In genomic region chr6:4446982-4447381, GRCh38 we compare ENCODE assay signal across 13 cellular contexts.
DNase-seq lines count a peak whose midpoint lies in the region; ATAC-seq and TF ChIP-seq lines count a peak whose summit lies in the region.
"Had no signal": no experiment of that assay in that cellular context is flagged by ENCODE, and none has a peak within 500 bp of the region (broad histone marks: within the 10 kb centered on the region; RNA-seq: fewer than 3 reads in every experiment).

No MANE protein-coding gene starts in this region.

- H4K20me1 ChIP-seq in MM.1S (ENCODE audit: insufficient read depth, low read length) = no peaks in the 10 kb centered on the region
- H4K20me1 ChIP-seq in hepatocyte (ENCODE audit: insufficient read depth, poor library complexity, severe bottlenecking) = no peaks in the 10 kb centered on the region

- no peak overlapping the region for H3K27ac Mint-ChIP-seq in CD4-positive, alpha-beta T cell
- H3K27ac Mint-ChIP-seq: naive thymus-derived CD4-positive, alpha-beta T cell had no signal

- H3K9me3 ChIP-seq in MM.1S (replicated peaks; ENCODE audit: insufficient read depth, low read length) (no peaks in the 10 kb centered on the region), hepatocyte (ENCODE audit: low read depth) (no peaks in the 10 kb centered on the region), WERI-Rb-1 (ENCODE audit: severe bottlenecking) (peaks cover 4% of the 10 kb centered on the region)
- H3K9me3 ChIP-seq in CD4-positive, alpha-beta T cell (ENCODE audit: control insufficient read depth, low read length) = no peaks in the 10 kb centered on the region

- no peak overlapping the region for H3K9ac ChIP-seq in MM.1S (ENCODE audit: low read length)

- H3K27ac ChIP-seq in MM.1S (ENCODE audit: low read length) = no peak overlapping the region
- H3K27ac ChIP-seq in hepatocyte = no peak overlapping the region
- no peak overlapping the region for H3K27ac ChIP-seq in WERI-Rb-1
- H3K27ac ChIP-seq in CD4-positive, alpha-beta T cell (ENCODE audit: low read depth, low read length) = no peak overlapping the region
- H3K27ac ChIP-seq: ascending aorta, uterus had no signal

- no peak overlapping the region for H3K4me3 ChIP-seq in BJ (ENCODE audit: low read depth, low read length)
- no peak overlapping the region for H3K4me3 ChIP-seq in MM.1S (ENCODE audit: low read length)
- H3K4me3 ChIP-seq in hepatocyte = no peak overlapping the region
- H3K4me3 ChIP-seq in WERI-Rb-1 (ENCODE audit: low read depth, low read length) = no peak overlapping the region
- H3K4me3 ChIP-seq: ascending aorta, uterus had no signal

- H3K4me3 Mint-ChIP-seq in CD4-positive, alpha-beta T cell = no peak overlapping the region
- H3K4me3 Mint-ChIP-seq: naive thymus-derived CD4-positive, alpha-beta T cell had no signal

- H3K36me3 Mint-ChIP-seq in CD4-positive, alpha-beta T cell (ENCODE audit: low read depth) = no peaks in the 10 kb centered on the region

- H3K27me3 Mint-ChIP-seq in CD4-positive, alpha-beta T cell = peaks cover 9% of the 10 kb centered on the region

- H3K79me2 ChIP-seq in MM.1S (ENCODE audit: low read length) (no peaks in the 10 kb centered on the region), hepatocyte (no peaks in the 10 kb centered on the region)

- H3K9me2 ChIP-seq in MM.1S (replicated peaks; ENCODE audit: insufficient read depth, low read length) (no peaks in the 10 kb centered on the region), hepatocyte (replicated peaks; ENCODE audit: insufficient read depth) (no peaks in the 10 kb centered on the region)

- H3K4me1 ChIP-seq in MM.1S (ENCODE audit: low read length) (no peaks in the 10 kb centered on the region), hepatocyte (ENCODE audit: insufficient read depth) (no peaks in the 10 kb centered on the region)
- H3K4me1 ChIP-seq: ascending aorta, uterus had no signal

- H2AFZ ChIP-seq in MM.1S (ENCODE audit: low read length) (no peak overlapping the region), hepatocyte (no peak overlapping the region)

- peaks cover 4% of the 10 kb centered on the region for H3K9me3 Mint-ChIP-seq in CD4-positive, alpha-beta T cell

- DNase-seq in BJ (ENCODE audit: low read depth) (peak; percentile 37), MM.1S (peak; percentile 30), amniotic epithelial cell (ENCODE audit: low read depth) (peak; percentile 92), hepatocyte (ENCODE audit: low spot score) (no peak), WERI-Rb-1 (no peak), kidney glomerular epithelial cell (lab: John Stamatoyannopoulos, UW) (no peak)
- no peak for DNase-seq in CD4-positive, alpha-beta T cell
- DNase-seq: naive thymus-derived CD4-positive, alpha-beta T cell; NCI-H526; T-helper 2 cell; uterus had no signal

- no peaks in the 10 kb centered on the region for H3K4me1 Mint-ChIP-seq in CD4-positive, alpha-beta T cell (ENCODE audit: low read depth)
- H3K4me1 Mint-ChIP-seq: naive thymus-derived CD4-positive, alpha-beta T cell had no signal

- no peaks in the 10 kb centered on the region for H3F3A ChIP-seq in MM.1S (ENCODE audit: insufficient read depth, low read length)

- POLR2A ChIA-PET in BJ (lab: Charles Lee) = interaction anchor here (0.6 kb wide), 1 partner anchor 12 kb away, joined by 3 read pairs; no protein-coding TSS in a partner anchor
- POLR2A ChIA-PET in CD4-positive, alpha-beta T cell (lab: Charles Lee) = no interaction called here

- peak overlapping the region; percentile 34; the same call in 1 of the 2 replicates for H3K4me2 ChIP-seq in MM.1S (ENCODE audit: low read depth, low read length)
- peak overlapping the region; percentile 3 for H3K4me2 ChIP-seq in hepatocyte

- intact Hi-C loops in CD4-positive, alpha-beta T cell (cut with DNase I, micrococcal nuclease) = no loop called here

- H3K36me3 ChIP-seq in BJ (ENCODE audit: control insufficient read depth, insufficient read depth, low read length) = no peaks in the 10 kb centered on the region
- no peaks in the 10 kb centered on the region for H3K36me3 ChIP-seq in MM.1S (replicated peaks; ENCODE audit: insufficient read depth, low read length)
- H3K36me3 ChIP-seq in hepatocyte (replicated peaks; ENCODE audit: insufficient read depth, low read depth) = no peaks in the 10 kb centered on the region
- no peaks in the 10 kb centered on the region for H3K36me3 ChIP-seq in WERI-Rb-1
- H3K36me3 ChIP-seq: ascending aorta, uterus had no signal

- no peak for TF ChIP-seq CTCF in BJ (IDR thresholded peaks at IDR 0.05; ENCODE audit: insufficient read depth, low read depth, low read length)
- no peak for TF ChIP-seq CTCF in MM.1S (IDR thresholded peaks at IDR 0.05; ENCODE audit: low read length)
- TF ChIP-seq CTCF in hepatocyte (IDR thresholded peaks at IDR 0.05; ENCODE audit: poor library complexity) = no peak
- no peak for TF ChIP-seq CTCF in WERI-Rb-1 (IDR thresholded peaks at IDR 0.05; ENCODE audit: low read depth, low read length)
- TF ChIP-seq CTCF in CD4-positive, alpha-beta T cell (IDR thresholded peaks at IDR 0.05) = no peak

- no peak for ATAC-seq in HG03342 (IDR thresholded peaks at IDR 0.05; ENCODE audit: unreplicated experiment)
- ATAC-seq in CD4-positive, alpha-beta T cell (ENCODE audit: poor library complexity) = no peak
- ATAC-seq: naive thymus-derived CD4-positive, alpha-beta T cell had no signal

- WGBS in hepatocyte (ENCODE audit: low lambda C conversion rate, missing lambda C conversion rate) = 67% methylated on average over 8 of the region's 8 CpGs

- CTCF ChIA-PET in BJ (lab: Yijun Ruan, JAX) = interaction anchor here (1.3 kb wide), 1 partner anchor 12 kb away, joined by 5 read pairs; no protein-coding TSS in a partner anchor
- CTCF ChIA-PET in CD4-positive, alpha-beta T cell (lab: Charles Lee) = no interaction called here

- H3K27me3 ChIP-seq in BJ (ENCODE audit: control insufficient read depth, insufficient read depth, low read length) (no peaks in the 10 kb centered on the region), MM.1S (replicated peaks; ENCODE audit: insufficient read depth, low read length) (no peaks in the 10 kb centered on the region), hepatocyte (no peaks in the 10 kb centered on the region), WERI-Rb-1 (ENCODE audit: insufficient read depth, low read depth, severe bottlenecking) (peaks cover 42% of the 10 kb centered on the region)
- H3K27me3 ChIP-seq in CD4-positive, alpha-beta T cell (ENCODE audit: control insufficient read depth, insufficient read depth, low read length) = peaks cover 4% of the 10 kb centered on the region
- H3K27me3 ChIP-seq: ascending aorta, uterus had no signal

Comparison
In these comparisons a context has a peak if more than half of its experiments do, and no peak if none do; other contexts are left out.
1. DNase-seq: peak in BJ (single experiment), MM.1S (single experiment) and amniotic epithelial cell (single experiment); none in hepatocyte (single experiment), WERI-Rb-1 (single experiment), kidney glomerular epithelial cell (single experiment) and CD4-positive, alpha-beta T cell (0 of 10).